25 cellular contexts compared by ENCODE assay signal in the genomic region with DNA sequence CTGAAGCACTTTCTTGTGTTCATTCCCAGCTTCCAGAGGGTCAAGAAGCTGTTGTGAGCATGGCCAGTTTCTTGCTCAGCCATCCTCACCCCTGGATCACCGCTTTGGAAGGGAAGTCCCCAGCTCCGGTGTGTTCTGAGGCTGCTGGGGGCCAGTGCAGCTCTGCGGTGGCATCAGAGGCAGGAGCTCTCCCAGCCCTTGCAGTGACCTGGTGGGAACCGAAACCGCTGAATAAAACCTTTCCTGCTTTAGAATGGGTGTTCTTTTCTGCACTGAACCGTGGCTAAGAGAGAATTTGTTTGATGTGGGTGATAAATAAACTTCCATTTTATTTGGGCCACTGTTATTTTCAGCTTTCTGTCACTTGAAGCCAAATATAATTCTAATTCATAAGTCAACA.
"Had no signal": no experiment of that assay in that cellular context is flagged by ENCODE, and none has a peak within 500 bp of the region (broad histone marks: within the 10 kb centered on the region; RNA-seq: fewer than 3 reads in every experiment).

No MANE protein-coding gene starts in this region.

- H3K4me1 ChIP-seq: esophagus squamous epithelium, heart right ventricle, lower lobe of right lung, pancreas, right lobe of liver, suprapubic skin, transverse colon had no signal

- H3K27ac ChIP-seq: coronary artery, esophagus squamous epithelium, heart right ventricle, lower lobe of right lung, neutrophil, pancreas, right lobe of liver, suprapubic skin, transverse colon had no signal

- DNase-seq: effector memory CD8-positive, alpha-beta T cell; erythroblast; esophagus squamous epithelium; foreskin melanocyte; glutamatergic neuron; heart right ventricle; hippocampal formation; left ventricle myocardium superior; lower lobe of right lung; naive thymus-derived CD8-positive, alpha-beta T cell; nephron progenitor cell; pancreas; retina; right lobe of liver; stimulated activated CD4-positive, alpha-beta T cell treated with anti-CD3 and anti-CD28 coated beads, Interleukin-12 subunit alpha, Interleukin-12 subunit beta, amount 100 ng/mL, for 4 hours; stimulated activated CD4-positive, alpha-beta T cell treated with anti-CD3 and anti-CD28 coated beads, Interleukin-1b, Interleukin-23, amount 100 ng/mL, for 48 hours; stimulated activated CD4-positive, alpha-beta T cell treated with anti-CD3 and anti-CD28 coated beads, Interleukin-4, amount 100 ng/mL, for 1 hour; stimulated activated CD8-positive, alpha-beta memory T cell treated with anti-CD3 and anti-CD28 coated beads, Interleukin-4, amount 100 ng/mL, for 48 hours; stimulated activated naive CD4-positive, alpha-beta T cell; stimulated activated naive CD8-positive, alpha-beta T cell treated with anti-CD3 and anti-CD28 coated beads, Interleukin-15, amount 100 ng/mL, for 72 hours; transverse colon had no signal

- H3K4me3 ChIP-seq: coronary artery, esophagus squamous epithelium, heart right ventricle, lower lobe of right lung, pancreas, right lobe of liver, smooth muscle cell, suprapubic skin, transverse colon had no signal

- H3K36me3 ChIP-seq: esophagus squamous epithelium, heart right ventricle, lower lobe of right lung, neutrophil, pancreas, right lobe of liver, suprapubic skin, transverse colon had no signal

- H3K4me2 ChIP-seq: smooth muscle cell had no signal

- H3K9me3 ChIP-seq: esophagus squamous epithelium, lower lobe of right lung, neutrophil, pancreas, right lobe of liver, suprapubic skin, transverse colon had no signal

- H3K27me3 ChIP-seq: esophagus squamous epithelium, heart right ventricle, neutrophil, pancreas, right lobe of liver, suprapubic skin, transverse colon had no signal

- ATAC-seq: effector memory CD8-positive, alpha-beta T cell; heart right ventricle; left ventricle myocardium superior; lower lobe of right lung; naive thymus-derived CD8-positive, alpha-beta T cell; pancreas; right lobe of liver; stimulated activated naive CD8-positive, alpha-beta T cell treated with anti-CD3 and anti-CD28 coated beads, Interleukin-15, amount 100 ng/mL, for 72 hours had no signal
